Comparison of ENCODE assay signal across 8 cellular contexts in the genomic region with DNA sequence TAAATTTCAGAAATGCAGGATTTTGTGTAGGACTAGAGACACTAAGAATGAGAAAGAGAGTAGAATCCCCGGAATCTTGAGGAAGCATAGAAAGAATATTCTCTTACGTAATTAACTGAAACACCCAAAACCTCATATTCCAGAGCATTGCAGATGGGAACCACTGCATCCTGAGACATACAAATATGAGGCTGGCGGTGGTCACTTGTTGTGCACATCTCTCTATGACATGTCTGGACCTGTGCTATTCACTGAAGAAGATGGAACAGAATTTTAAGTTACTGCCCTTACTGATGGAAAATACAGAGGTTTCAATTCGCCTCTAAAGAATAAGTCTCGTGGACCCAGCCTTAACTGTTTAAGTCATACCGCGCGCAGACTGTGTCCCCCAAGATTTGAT. TPM values are rescaled to one million over a fixed set of nuclear protein-coding genes. Genes with fewer than 3 reads are reported as not detected.
DNase-seq lines count a peak whose midpoint lies in the region; ATAC-seq, FAIRE-seq and TF ChIP-seq lines count a peak whose summit lies in the region.

No MANE protein-coding gene starts in this region.

- H3K36me3 ChIP-seq in keratinocyte (ENCODE audit: control insufficient read depth in 2 of 2, extremely low read depth in 1 of 2, insufficient read depth in 2 of 2, low read length in 2 of 2) (peaks cover 0 to 7% of the 10 kb centered on the region in 2 experiments), tibial artery (peaks cover 0 to 18% (median 6%) of the 10 kb centered on the region in 3 donors)

- CTCF ChIA-PET in activated CD8-positive, alpha-beta T cell treated with anti-CD3 and anti-CD28 coated beads, Interleukin-2, amount 10 ng/mL, durations not matched to agents 7 days and 5 days (lab: Charles Lee) = interaction anchor here (0.9 to 2.8 kb wide), 6 partner anchors 17 to 414 kb away, joined by 3 to 9 read pairs (median 6); a partner anchor contains a TSS

- H3K4me1 ChIP-seq in keratinocyte (ENCODE audit: control insufficient read depth, extremely low read depth, insufficient read depth, low read length) (peaks cover 17% of the 10 kb centered on the region), tibial artery (peaks cover 0 to 17% (median 7%) of the 10 kb centered on the region in 4 donors)

- H3K4me1 Mint-ChIP-seq in activated T-cell treated with anti-CD3 and anti-CD28 coated beads, Interleukin-2, amount 50 U/mL, for 72 hours (ENCODE audit: low read depth) = peaks cover 40% of the 10 kb centered on the region
- H3K4me1 Mint-ChIP-seq in activated CD8-positive, alpha-beta T cell treated with anti-CD3 and anti-CD28 coated beads, Interleukin-2, amount 10 ng/mL, durations not matched to agents 7 days and 5 days (ENCODE audit: low read depth) = peaks cover 35% of the 10 kb centered on the region

- dilution Hi-C loops in keratinocyte (cut with MboI; ENCODE audit: extremely low pct_ligation_motif_present, low sequenced_read_pairs) = no loop called here

- H3K9me3 Mint-ChIP-seq in activated T-cell treated with anti-CD3 and anti-CD28 coated beads, Interleukin-2, amount 50 U/mL, for 72 hours = no peaks in the 10 kb centered on the region
- no peaks in the 10 kb centered on the region for H3K9me3 Mint-ChIP-seq in activated CD8-positive, alpha-beta T cell treated with anti-CD3 and anti-CD28 coated beads, Interleukin-2, amount 10 ng/mL, durations not matched to agents 7 days and 5 days (ENCODE audit: insufficient read depth)

- FAIRE-seq in keratinocyte (lab: Jason Lieb, UNC) = no peak

- peak overlapping the region; percentile 94 for H3K4me2 ChIP-seq in keratinocyte (ENCODE audit: control insufficient read depth, extremely low read depth, insufficient read depth, low read depth, low read length)

- peak overlapping the region; percentile 98 for H3K4me3 Mint-ChIP-seq in activated T-cell treated with anti-CD3 and anti-CD28 coated beads, Interleukin-2, amount 50 U/mL, for 72 hours
- H3K4me3 Mint-ChIP-seq in activated CD8-positive, alpha-beta T cell treated with anti-CD3 and anti-CD28 coated beads, Interleukin-2, amount 10 ng/mL, durations not matched to agents 7 days and 5 days = peak overlapping the region; percentile 95

- H3K27ac Mint-ChIP-seq in activated T-cell treated with anti-CD3 and anti-CD28 coated beads, Interleukin-2, amount 50 U/mL, for 72 hours = peak overlapping the region; percentile 97
- peak overlapping the region; percentile 97 for H3K27ac Mint-ChIP-seq in activated CD8-positive, alpha-beta T cell treated with anti-CD3 and anti-CD28 coated beads, Interleukin-2, amount 10 ng/mL, durations not matched to agents 7 days and 5 days

- intact Hi-C loops in tibial artery (cut with DNase I; ENCODE audit: low total_unique reads) = loop anchor here (10.0 kb wide), 1 partner anchor 168 kb away; no protein-coding TSS in a partner anchor

- H3K4me3 ChIP-seq in keratinocyte (ENCODE audit: control insufficient read depth in 2 of 3, extremely low read depth in 1 of 3, insufficient read depth in 2 of 3, low read depth in 1 of 3, low read length in 3 of 3) (peak overlapping the region; percentile 48 to 89 (median 84)), tibial artery (peak overlapping the region; percentile 62 to 78)

- no peaks in the 10 kb centered on the region for H4K20me1 ChIP-seq in keratinocyte (ENCODE audit: control insufficient read depth, extremely low read depth, insufficient read depth, low read length)

- POLR2A ChIA-PET in activated CD8-positive, alpha-beta T cell treated with anti-CD3 and anti-CD28 coated beads, Interleukin-2, amount 10 ng/mL, durations not matched to agents 7 days and 5 days (lab: Charles Lee) = interaction anchor here (0.6 to 7.7 kb wide), 13 partner anchors 8 to 414 kb away, joined by 3 to 126 read pairs (median 4); a partner anchor contains a TSS

- DNase-seq in activated T-cell treated with anti-CD3 and anti-CD28 coated beads, Interleukin-2, amount 50 U/mL, for 72 hours = no peak
- no peak for DNase-seq in activated T-cell treated with anti-CD3 and anti-CD28 coated beads, Interleukin-2, amount 50 U/mL, for 48 hours
- no peak for DNase-seq in activated CD8-positive, alpha-beta T cell treated with anti-CD3 and anti-CD28 coated beads, Interleukin-2, amount 10 ng/mL, durations not matched to agents 7 days and 5 days
- DNase-seq in keratinocyte (ENCODE audit: low read depth, low spot score) (no peak), tibial artery (no peak), GOT3 (lab: John Stamatoyannopoulos, UW) (no peak), NCI-H446 (lab: John Stamatoyannopoulos, UW) (no peak)

- H3K9me1 ChIP-seq in keratinocyte (ENCODE audit: control insufficient read depth, extremely low read depth, insufficient read depth, low read length) = no peaks in the 10 kb centered on the region

- H3K9me3 ChIP-seq in keratinocyte (ENCODE audit: control insufficient read depth, low read depth, low read length) (no peaks in the 10 kb centered on the region), tibial artery (no peaks in the 10 kb centered on the region)

- peak overlapping the region; percentile 77 for H2AFZ ChIP-seq in keratinocyte (ENCODE audit: control insufficient read depth, low read length)

- H3K9ac ChIP-seq in keratinocyte (ENCODE audit: control insufficient read depth, extremely low read depth, insufficient read depth, low read length) = peak overlapping the region; percentile 74

- peaks cover 10 to 13% of the 10 kb centered on the region in 2 donors for H3K36me3 Mint-ChIP-seq in activated T-cell treated with anti-CD3 and anti-CD28 coated beads, Interleukin-2, amount 50 U/mL, for 72 hours (ENCODE audit: insufficient read depth in 2 of 2)
- peaks cover 29% of the 10 kb centered on the region for H3K36me3 Mint-ChIP-seq in activated CD8-positive, alpha-beta T cell treated with anti-CD3 and anti-CD28 coated beads, Interleukin-2, amount 10 ng/mL, durations not matched to agents 7 days and 5 days (ENCODE audit: low read depth)

- H3K79me2 ChIP-seq in keratinocyte (ENCODE audit: control insufficient read depth, insufficient read depth, low read length) = peaks cover 17% of the 10 kb centered on the region

- TF ChIP-seq CTCF in keratinocyte (optimal IDR thresholded peaks at IDR 0.05 in 1 of 3, IDR thresholded peaks at IDR 0.05 in 1 of 3, conservative IDR thresholded peaks at IDR 0.05 in 1 of 3; ENCODE audit: extremely low read depth in 1 of 3, insufficient read depth in 2 of 3, low read length in 3 of 3) (no peak), tibial artery (IDR thresholded peaks at IDR 0.05) (no peak)

- peak overlapping the region; percentile 77 for H3K27ac ChIP-seq in keratinocyte (ENCODE audit: control insufficient read depth, insufficient read depth, low read length)
- peak overlapping the region; percentile 80 to 86 for H3K27ac ChIP-seq in tibial artery

- H3K27me3 Mint-ChIP-seq in activated T-cell treated with anti-CD3 and anti-CD28 coated beads, Interleukin-2, amount 50 U/mL, for 72 hours (ENCODE audit: low read depth) = no peaks in the 10 kb centered on the region
- H3K27me3 Mint-ChIP-seq in activated CD8-positive, alpha-beta T cell treated with anti-CD3 and anti-CD28 coated beads, Interleukin-2, amount 10 ng/mL, durations not matched to agents 7 days and 5 days (ENCODE audit: low read depth) = no peaks in the 10 kb centered on the region

- H3K27me3 ChIP-seq in keratinocyte (ENCODE audit: control insufficient read depth, extremely low read depth, insufficient read depth, low read length) (no peaks in the 10 kb centered on the region), tibial artery (no peaks in the 10 kb centered on the region)

- no peak for ATAC-seq in activated T-cell treated with anti-CD3 and anti-CD28 coated beads, Interleukin-2, amount 50 U/mL, for 72 hours (replicated peaks in 1 of 2)
- no peak for ATAC-seq in activated CD8-positive, alpha-beta T cell treated with anti-CD3 and anti-CD28 coated beads, Interleukin-2, amount 10 ng/mL, durations not matched to agents 7 days and 5 days
- ATAC-seq in GM18907 (IDR thresholded peaks at IDR 0.05; ENCODE audit: unreplicated experiment) = no peak

RNA-seq across cellular contexts. Expression of a gene that starts 0.8 kb away (rescaled TPM):
- 100 to 1,000 TPM in 1 of 2 donors, 10 to 100 TPM in 1; 81.2 to 105 TPM for total RNA-seq in activated T-cell treated with anti-CD3 and anti-CD28 coated beads, Interleukin-2, amount 50 U/mL, for 72 hours
- 10 to 100 TPM; 70.6 to 70.8 TPM for total RNA-seq in activated CD8-positive, alpha-beta T cell treated with anti-CD3 and anti-CD28 coated beads, Interleukin-2, amount 10 ng/mL, durations not matched to agents 7 days and 5 days
- 19.4 to 41.8 TPM (median 21.3 TPM) in 3 replicates for polyA plus RNA-seq in keratinocyte
- 5.8 TPM for polyA plus RNA-seq in keratinocyte (2011; ENCODE audit: low read depth)
- polyA plus RNA-seq in keratinocyte (2011; cell fraction: cytosol; rRNA removed) = 20.1 and 43.0 TPM in 2 replicates
- 14.6 and 19.4 TPM in 2 replicates for polyA plus RNA-seq in keratinocyte (2011; cell fraction: nucleus; rRNA removed)
- polyA plus RNA-seq in keratinocyte (2012; ENCODE audit: low replicate concordance) = 14.5 and 22.8 TPM in 2 replicates
- 8.2 to 34.9 TPM (median 11.5 TPM) in 3 replicates for polyA minus RNA-seq in keratinocyte
- 9.4 TPM for polyA minus RNA-seq in keratinocyte (2011; cell fraction: cytosol; rRNA and poly(A)+ RNA removed)
- 3.0 and 5.6 TPM in 2 replicates for polyA minus RNA-seq in keratinocyte (2011; cell fraction: nucleus; rRNA and poly(A)+ RNA removed)

RNA-seq across cellular contexts. Expression of a gene that starts 1.4 kb away (rescaled TPM):
- total RNA-seq in activated T-cell treated with anti-CD3 and anti-CD28 coated beads, Interleukin-2, amount 50 U/mL, for 72 hours = under 1 TPM; 0.46 to 0.84 TPM
- total RNA-seq in activated CD8-positive, alpha-beta T cell treated with anti-CD3 and anti-CD28 coated beads, Interleukin-2, amount 10 ng/mL, durations not matched to agents 7 days and 5 days = under 1 TPM; 0.10 to 0.18 TPM
- 0.03 to 0.27 TPM (median 0.16 TPM) in 3 replicates for polyA plus RNA-seq in keratinocyte
- polyA plus RNA-seq in keratinocyte (2011; ENCODE audit: low read depth) = 0.21 TPM
- 0.05 TPM in 2 replicates for polyA plus RNA-seq in keratinocyte (2011; cell fraction: cytosol; rRNA removed)
- 0.22 and 0.25 TPM in 2 replicates for polyA plus RNA-seq in keratinocyte (2011; cell fraction: nucleus; rRNA removed)
- polyA plus RNA-seq in keratinocyte (2012; ENCODE audit: low replicate concordance) = 0.07 and 0.17 TPM in 2 replicates
- 0.06 TPM in 1 of 3 replicates, not detected in the others for polyA minus RNA-seq in keratinocyte
- polyA minus RNA-seq in keratinocyte (2011; cell fraction: cytosol; rRNA and poly(A)+ RNA removed) = not detected
- polyA minus RNA-seq in keratinocyte (2011; cell fraction: nucleus; rRNA and poly(A)+ RNA removed) = 0.11 TPM in 1 of 2 replicates, not detected in the other
